ENCODE assay signal across 27 cellular contexts in the genomic region with DNA sequence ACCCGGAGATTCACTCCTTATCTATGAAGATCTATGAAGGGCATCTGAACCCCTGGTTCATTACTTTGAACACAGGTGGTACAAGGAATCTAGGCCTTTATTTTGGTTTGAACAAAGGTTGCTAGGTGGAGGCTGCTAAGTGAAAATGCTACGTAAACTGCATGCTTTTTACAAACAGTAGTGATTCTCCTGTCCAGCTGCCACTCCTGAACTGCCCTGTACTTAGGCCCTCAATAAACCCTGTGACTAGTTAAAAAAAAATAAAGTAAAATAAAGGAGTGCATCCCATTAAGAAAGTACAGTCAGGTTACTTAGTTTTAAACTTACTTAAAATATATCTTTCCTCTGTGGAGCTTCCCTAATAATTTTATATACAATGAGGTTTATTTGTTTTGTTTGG. TPM values are rescaled to one million over a fixed set of nuclear protein-coding genes. Genes with fewer than 3 reads are reported as not detected.
"Had no signal": no experiment of that assay in that cellular context is flagged by ENCODE, and none has a peak within 500 bp of the region (broad histone marks: within the 10 kb centered on the region; RNA-seq: fewer than 3 reads in every experiment).

No MANE protein-coding gene starts in this region.

- DNase-seq: colonic mucosa; cortex of kidney; effector CD8-positive, alpha-beta T cell; effector memory CD8-positive, alpha-beta T cell; endodermal cell; erythroblast; esophagus squamous epithelium; foreskin fibroblast; foreskin melanocyte; gastrocnemius medialis; glutamatergic neuron; head of caudate nucleus; heart right ventricle; hippocampal formation; left cardiac atrium; left lung; left ventricle myocardium superior; lower lobe of right lung; mesenchymal stem cell; naive thymus-derived CD4-positive, alpha-beta T cell had no signal

- H3K4me3 ChIP-seq: colonic mucosa, esophagus squamous epithelium, gastrocnemius medialis, heart right ventricle, left lung, lower lobe of right lung had no signal

- H3K27ac ChIP-seq: colonic mucosa, epithelial cell of prostate, esophagus squamous epithelium, gastrocnemius medialis, heart right ventricle, left lung, lower lobe of right lung had no signal

- H3K36me3 ChIP-seq: colonic mucosa, esophagus squamous epithelium, gastrocnemius medialis, heart right ventricle, left lung, lower lobe of right lung had no signal

- H3K27me3 ChIP-seq: colonic mucosa, esophagus squamous epithelium, gastrocnemius medialis, heart right ventricle, left lung had no signal

- H3K4me1 ChIP-seq: colonic mucosa, esophagus squamous epithelium, gastrocnemius medialis, heart right ventricle, left lung, lower lobe of right lung had no signal

- H3K9me3 ChIP-seq: colonic mucosa, esophagus squamous epithelium, gastrocnemius medialis, lower lobe of right lung had no signal

- ATAC-seq: effector memory CD8-positive, alpha-beta T cell; esophagus mucosa; gastrocnemius medialis; heart right ventricle; left cardiac atrium; left lung; left ventricle myocardium superior; lower lobe of right lung; naive thymus-derived CD4-positive, alpha-beta T cell had no signal

RNA-seq across cellular contexts. Expression of a gene that starts 27.7 kb away (rescaled TPM):
- total RNA-seq: dermis microvascular lymphatic vessel endothelial cell; endodermal cell; esophagus mucosa; glomerular endothelial cell; kidney epithelial cell; lung microvascular endothelial cell; mesothelial cell of epicardium; naive thymus-derived CD4-positive, alpha-beta T cell had no signal
